ENCODE assay signal across 1 cellular context in the genomic region with DNA sequence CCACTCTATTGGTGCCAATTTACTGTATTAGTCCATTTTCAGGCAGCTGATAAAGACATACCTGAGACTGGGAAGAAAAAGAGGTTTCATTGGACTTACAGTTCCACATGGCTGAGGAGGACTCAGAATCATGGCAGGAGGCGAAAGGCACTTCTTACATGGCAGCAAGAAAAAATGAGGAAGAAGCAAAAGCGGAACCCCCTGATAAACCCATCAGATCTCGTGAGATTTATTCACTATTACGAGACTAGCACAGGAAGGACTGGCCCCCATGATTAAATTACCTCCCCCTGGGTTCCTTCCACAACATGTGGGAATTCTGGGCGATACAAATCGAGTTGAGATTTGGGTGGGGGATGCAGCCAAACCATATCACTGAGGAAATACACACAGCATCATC.
TF ChIP-seq lines count a peak whose summit lies in the region.

No MANE protein-coding gene starts in this region.

TF ChIP-seq in WTC11, 78 proteins besides CTCF, POLR2A, EP300 and RAD21 (continued from another document):
- no peak for TF ChIP-seq ZNF425 (CRISPR knock-in tag; conservative IDR thresholded peaks at IDR 0.05)
- TF ChIP-seq NFATC4 (CRISPR knock-in tag; IDR thresholded peaks at IDR 0.05), result no peak
- no peak for TF ChIP-seq JUN (CRISPR knock-in tag; IDR thresholded peaks at IDR 0.05)
- no peak for TF ChIP-seq ZNF423 (CRISPR knock-in tag; IDR thresholded peaks at IDR 0.05)
- TF ChIP-seq FOXK1 (CRISPR knock-in tag; IDR thresholded peaks at IDR 0.05), result no peak
- no peak for TF ChIP-seq ELF4 (CRISPR knock-in tag; IDR thresholded peaks at IDR 0.05; ENCODE audit: low read depth)
- no peak for TF ChIP-seq SMAD4 (CRISPR knock-in tag; IDR thresholded peaks at IDR 0.05)
- TF ChIP-seq ZBTB43 (CRISPR knock-in tag; IDR thresholded peaks at IDR 0.05), result no peak
- no peak for TF ChIP-seq TEAD4 (CRISPR knock-in tag; IDR thresholded peaks at IDR 0.05)
